ENCODE assay signal across 7 cellular contexts in the genomic region with DNA sequence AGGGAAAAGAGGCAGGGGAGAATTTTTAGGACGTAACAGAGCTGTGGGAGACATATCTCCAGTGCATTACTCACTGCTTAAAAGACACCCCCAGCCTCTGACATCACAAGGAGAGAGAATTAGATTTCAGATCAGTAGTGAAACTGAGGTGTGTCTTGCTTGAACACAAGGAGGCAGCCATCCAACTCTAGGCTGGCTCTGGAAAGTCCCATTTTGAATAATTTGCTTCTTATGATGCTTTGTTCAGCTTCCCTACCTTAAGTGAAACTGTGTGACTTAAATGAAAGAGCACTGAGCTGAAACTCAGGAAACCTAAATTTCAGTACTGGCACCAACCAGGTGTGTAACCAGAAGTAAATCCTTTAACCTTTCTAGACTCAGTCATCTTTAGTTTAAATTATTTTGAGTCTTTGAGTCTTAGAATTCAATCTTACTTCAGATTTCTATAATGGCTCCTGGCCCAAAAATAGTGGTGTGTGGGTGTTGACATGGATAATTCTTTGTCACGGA.
DNase-seq lines count a peak whose midpoint lies in the region; ATAC-seq and TF ChIP-seq lines count a peak whose summit lies in the region.

No MANE protein-coding gene starts in this region.

- CTCF ChIA-PET in HEK293T (lab: Yijun Ruan, JAX): no interaction called here

- POLR2A ChIA-PET in HEK293T (lab: Yijun Ruan, JAX): interaction anchor here (1.0 kb wide), 1 partner anchor 50 kb away, joined by 4 read pairs; no protein-coding TSS in a partner anchor

- H3K36me3 ChIP-seq in effector memory CD4-positive, alpha-beta T cell (ENCODE audit: control insufficient read depth, insufficient read depth, low read length): no peaks in the 10 kb centered on the region

- no peaks in the 10 kb centered on the region for H3K27me3 ChIP-seq in effector memory CD4-positive, alpha-beta T cell (replicated peaks; ENCODE audit: control insufficient read depth, insufficient read depth, low read length, poor library complexity, severe bottlenecking)

- ATAC-seq in GM19035 (IDR thresholded peaks at IDR 0.05; ENCODE audit: unreplicated experiment) (peak; percentile 86), HG03039 (IDR thresholded peaks at IDR 0.05; ENCODE audit: unreplicated experiment) (peak; percentile 84), left lobe of liver (no peak)

- no peaks in the 10 kb centered on the region for H3K9me3 ChIP-seq in effector memory CD4-positive, alpha-beta T cell (ENCODE audit: control insufficient read depth, low read length)

- peaks cover 31% of the 10 kb centered on the region for H3K4me1 ChIP-seq in effector memory CD4-positive, alpha-beta T cell (ENCODE audit: control insufficient read depth, insufficient read depth, low read length, poor library complexity, severe bottlenecking)

- H3K27ac ChIP-seq in effector memory CD4-positive, alpha-beta T cell (ENCODE audit: insufficient read depth, low read length, poor library complexity, severe bottlenecking): peak overlapping the region; percentile 61

- peak; percentile 45 for DNase-seq in activated CD4-positive, CD25-positive, alpha-beta regulatory T cell treated with anti-CD3 and anti-CD28 coated beads, Interleukin-2, amount 50 U/mL, for 16 hours (ENCODE audit: low read depth, low spot score)
- DNase-seq in effector memory CD4-positive, alpha-beta T cell: peak; percentile 30 to 53 (median 46)
- peak; percentile 78 for DNase-seq in stimulated activated CD4-positive, alpha-beta T cell treated with anti-CD3 and anti-CD28 coated beads, Interleukin-15, amount 100 ng/mL, for 24 hours
- DNase-seq in HEK293T (ENCODE audit: extremely low spot score) (no peak), left lobe of liver (ENCODE audit: low spot score) (no peak)

- peak overlapping the region; percentile 16 for H3K4me3 ChIP-seq in effector memory CD4-positive, alpha-beta T cell (ENCODE audit: insufficient read depth, low read depth, low read length, poor library complexity, severe bottlenecking)

TF ChIP-seq in HEK293T, 16 proteins besides CTCF, POLR2A, EP300 and RAD21:
- TF ChIP-seq NFRKB (IDR thresholded peaks at IDR 0.05) (no peak), CTBP1 (IDR thresholded peaks at IDR 0.05; ENCODE audit: borderline replicate concordance) (no peak), FOXK2 (IDR thresholded peaks at IDR 0.05) (no peak), SUZ12 (IDR thresholded peaks at IDR 0.05) (no peak), SP1 (IDR thresholded peaks at IDR 0.05) (no peak), ZNF384 (IDR thresholded peaks at IDR 0.05) (no peak)

Comparison
In these comparisons a context has a peak if more than half of its experiments do, and no peak if none do; other contexts are left out.
1. DNase-seq: peak in activated CD4-positive, CD25-positive, alpha-beta regulatory T cell treated with anti-CD3 and anti-CD28 coated beads, Interleukin-2, amount 50 U/mL, for 16 hours (single experiment), effector memory CD4-positive, alpha-beta T cell (3 of 3) and stimulated activated CD4-positive, alpha-beta T cell treated with anti-CD3 and anti-CD28 coated beads, Interleukin-15, amount 100 ng/mL, for 24 hours (single experiment); none in HEK293T (single experiment) and left lobe of liver (single experiment).